In the genomic region with DNA sequence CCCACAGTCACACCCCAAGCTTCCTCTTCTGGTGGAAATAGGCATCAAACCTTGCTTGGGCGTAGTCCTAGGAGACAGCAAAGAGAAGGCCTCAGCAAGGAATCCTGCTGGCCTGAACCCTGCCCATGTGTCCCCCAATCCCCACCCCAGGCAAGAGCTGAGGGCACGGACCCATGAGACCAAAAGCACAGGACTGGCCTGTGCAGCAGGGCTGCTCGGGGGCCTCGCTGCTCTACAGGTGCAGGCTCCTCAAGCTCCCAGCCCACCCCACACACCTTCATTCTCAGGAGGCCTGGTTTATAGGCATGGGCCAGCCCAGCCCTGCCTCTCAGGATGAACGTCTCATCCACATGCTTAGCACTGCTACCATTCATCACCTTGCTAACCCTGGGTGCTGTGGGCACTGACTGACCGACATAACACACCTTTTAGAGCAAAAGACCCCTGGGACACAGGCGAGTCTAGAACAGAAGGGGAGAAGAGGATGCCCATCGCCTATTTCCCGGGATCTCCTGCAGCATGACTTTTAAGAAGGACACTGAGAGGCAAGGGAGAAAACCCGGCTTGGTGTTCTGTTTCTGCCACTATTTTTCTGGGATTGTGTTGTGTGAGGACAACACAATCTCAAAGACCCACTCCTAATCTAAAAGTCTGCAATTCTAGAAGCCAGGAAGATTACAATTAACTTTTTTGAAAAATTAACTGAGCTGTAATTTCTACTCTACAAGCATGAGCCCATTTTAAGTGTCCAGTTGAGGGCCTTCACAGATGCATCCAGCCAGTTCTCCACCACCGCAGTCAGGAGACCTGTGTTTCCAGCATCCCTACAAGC, we compare ENCODE assay signal across 20 cellular contexts. TPM values are rescaled to one million over a fixed set of nuclear protein-coding genes. Genes with fewer than 3 reads are reported as not detected.
DNase-seq lines count a peak whose midpoint lies in the region; ATAC-seq and TF ChIP-seq lines count a peak whose summit lies in the region.
"Had no signal": no experiment of that assay in that cellular context is flagged by ENCODE, and none has a peak within 500 bp of the region (broad histone marks: within the 10 kb centered on the region; RNA-seq: fewer than 3 reads in every experiment).

No MANE protein-coding gene starts in this region.

- H3K4me3 ChIP-seq in CD8-positive, alpha-beta T cell (ENCODE audit: low read depth, low read length), result no peak overlapping the region
- H3K4me3 ChIP-seq in naive thymus-derived CD4-positive, alpha-beta T cell (ENCODE audit: low read length), result no peak overlapping the region
- H3K4me3 ChIP-seq: BLaER1 treated with 17β-estradiol and CSF1 and Interleukin-3, amounts not matched to agents 10 nM and 100 nM; esophagus squamous epithelium; lower lobe of right lung; prostate gland; tibial artery had no signal

- H3K36me3 ChIP-seq in CD8-positive, alpha-beta T cell (ENCODE audit: insufficient read depth, low read length), result peaks cover 12% of the 10 kb centered on the region
- H3K36me3 ChIP-seq in naive thymus-derived CD4-positive, alpha-beta T cell (ENCODE audit: control insufficient read depth in 2 of 3, insufficient read depth in 3 of 3, low read length in 3 of 3), result peaks cover 0 to 42% (median 13%) of the 10 kb centered on the region in 3 experiments

- no peaks in the 10 kb centered on the region for H3K9me3 Mint-ChIP-seq in CD8-positive, alpha-beta T cell
- H3K9me3 Mint-ChIP-seq in WTC11, result no peaks in the 10 kb centered on the region
- no peaks in the 10 kb centered on the region for H3K9me3 Mint-ChIP-seq in naive thymus-derived CD4-positive, alpha-beta T cell
- H3K9me3 Mint-ChIP-seq: activated B cell treated with CpG ODN at 0.5 μM for 24 hours, naive B cell, T-cell had no signal

- no peaks in the 10 kb centered on the region for H3K4me1 Mint-ChIP-seq in CD8-positive, alpha-beta T cell (ENCODE audit: low read depth)
- peaks cover 6% of the 10 kb centered on the region for H3K4me1 Mint-ChIP-seq in WTC11
- peaks cover 0 to 4% (median 0%) of the 10 kb centered on the region in 7 donors for H3K4me1 Mint-ChIP-seq in naive thymus-derived CD4-positive, alpha-beta T cell
- H3K4me1 Mint-ChIP-seq: naive B cell, T-cell had no signal

- in situ Hi-C loops in GM13977 (cut with MboI; ENCODE audit: low pct_unique_long_range_greater_than_20kb, low sequenced_read_pairs, unreplicated experiment), result no loop called here

- DNase-seq in CD8-positive, alpha-beta T cell, result no peak
- DNase-seq in GM13977 (ENCODE audit: low spot score), result peak; percentile 18
- DNase-seq in WTC11 (ENCODE audit: low spot score), result no peak
- DNase-seq in naive thymus-derived CD4-positive, alpha-beta T cell, result no peak
- DNase-seq in NCI-H2196 treated with DMSO at 0.1 percent for 48 hours (lab: John Stamatoyannopoulos, UW; ENCODE audit: unreplicated experiment), result no peak
- DNase-seq: activated B cell treated with CpG ODN at 0.5 μM for 24 hours, brain microvascular endothelial cell, DMS153, esophagus squamous epithelium, lower lobe of right lung, naive B cell, NCI-H187, small intestine, T-cell, tibial artery had no signal

- H3K4me1 ChIP-seq in CD8-positive, alpha-beta T cell (ENCODE audit: insufficient read depth, low read length), result no peaks in the 10 kb centered on the region
- no peaks in the 10 kb centered on the region for H3K4me1 ChIP-seq in naive thymus-derived CD4-positive, alpha-beta T cell (ENCODE audit: control insufficient read depth in 2 of 2, insufficient read depth in 2 of 2, low read length in 2 of 2)
- H3K4me1 ChIP-seq: esophagus squamous epithelium, lower lobe of right lung, prostate gland, tibial artery had no signal

- intact Hi-C loops in CD8-positive, alpha-beta T cell (cut with DNase I, micrococcal nuclease), result no loop called here
- intact Hi-C loops in naive thymus-derived CD4-positive, alpha-beta T cell (cut with micrococcal nuclease), result no loop called here

- TF ChIP-seq CTCF in CD8-positive, alpha-beta T cell (IDR thresholded peaks at IDR 0.05), result no peak
- no peak for TF ChIP-seq CTCF in GM13977 (IDR thresholded peaks at IDR 0.05; ENCODE audit: extremely low read depth, insufficient read depth, missing control alignments)
- TF ChIP-seq CTCF in WTC11 (IDR thresholded peaks at IDR 0.05), result no peak

- no peak overlapping the region for H3K27ac ChIP-seq in CD8-positive, alpha-beta T cell (ENCODE audit: low read depth, low read length)
- no peak overlapping the region for H3K27ac ChIP-seq in naive thymus-derived CD4-positive, alpha-beta T cell (ENCODE audit: low read depth, low read length)
- H3K27ac ChIP-seq: brain microvascular endothelial cell, esophagus squamous epithelium, lower lobe of right lung, prostate gland, tibial artery had no signal

- POLR2A ChIA-PET in CD8-positive, alpha-beta T cell (lab: Charles Lee), result no interaction called here
- POLR2A ChIA-PET in WTC11 (lab: Charles Lee), result no interaction called here
- POLR2A ChIA-PET in naive thymus-derived CD4-positive, alpha-beta T cell (lab: Charles Lee), result no interaction called here

- H3K27ac Mint-ChIP-seq in CD8-positive, alpha-beta T cell, result peak overlapping the region; percentile 30
- H3K27ac Mint-ChIP-seq in WTC11, result peak overlapping the region; percentile 66; the same call in 1 of the 2 replicates
- peak overlapping the region in 6 of 9 donors; percentile 19 to 73 (median 50) for H3K27ac Mint-ChIP-seq in naive thymus-derived CD4-positive, alpha-beta T cell

- CTCF ChIA-PET in CD8-positive, alpha-beta T cell (lab: Charles Lee), result no interaction called here
- CTCF ChIA-PET in WTC11 (lab: Charles Lee), result interaction anchor here (0.8 kb wide), 1 partner anchor 13 kb away, joined by 3 read pairs; no protein-coding TSS in a partner anchor
- CTCF ChIA-PET in naive thymus-derived CD4-positive, alpha-beta T cell (lab: Charles Lee), result no interaction called here

- H3K9me3 ChIP-seq in CD8-positive, alpha-beta T cell (ENCODE audit: low read length), result no peaks in the 10 kb centered on the region
- H3K9me3 ChIP-seq in naive thymus-derived CD4-positive, alpha-beta T cell (ENCODE audit: control insufficient read depth in 2 of 3, low read length in 3 of 3), result no peaks in the 10 kb centered on the region
- H3K9me3 ChIP-seq: BLaER1 treated with 17β-estradiol and CSF1 and Interleukin-3, amounts not matched to agents 10 nM and 100 nM; esophagus squamous epithelium; lower lobe of right lung; prostate gland; tibial artery had no signal

- no peaks in the 10 kb centered on the region for H3K27me3 Mint-ChIP-seq in CD8-positive, alpha-beta T cell (ENCODE audit: low read depth)
- no peaks in the 10 kb centered on the region for H3K27me3 Mint-ChIP-seq in WTC11 (ENCODE audit: low read depth)
- H3K27me3 Mint-ChIP-seq in naive thymus-derived CD4-positive, alpha-beta T cell, result no peaks in the 10 kb centered on the region
- H3K27me3 Mint-ChIP-seq: activated B cell treated with CpG ODN at 0.5 μM for 24 hours, naive B cell, T-cell had no signal

- peaks cover 24% of the 10 kb centered on the region for H3K36me3 Mint-ChIP-seq in CD8-positive, alpha-beta T cell
- H3K36me3 Mint-ChIP-seq in WTC11, result peaks cover 25% of the 10 kb centered on the region
- peaks cover 0 to 4% (median 0%) of the 10 kb centered on the region in 5 donors for H3K36me3 Mint-ChIP-seq in naive thymus-derived CD4-positive, alpha-beta T cell

- no peak for ATAC-seq in CD8-positive, alpha-beta T cell
- no peak for ATAC-seq in WTC11
- no peak for ATAC-seq in naive thymus-derived CD4-positive, alpha-beta T cell
- no peak for ATAC-seq in GM18519 (IDR thresholded peaks at IDR 0.05; ENCODE audit: low FRiP score, unreplicated experiment)
- no peak for ATAC-seq in GM19023 (IDR thresholded peaks at IDR 0.05; ENCODE audit: unreplicated experiment)
- ATAC-seq: lower lobe of right lung, Right ventricle myocardium inferior had no signal

- H3K27me3 ChIP-seq in CD8-positive, alpha-beta T cell (ENCODE audit: insufficient read depth, low read length), result no peaks in the 10 kb centered on the region
- H3K27me3 ChIP-seq in naive thymus-derived CD4-positive, alpha-beta T cell (ENCODE audit: control insufficient read depth in 2 of 2, insufficient read depth in 2 of 2, low read length in 2 of 2), result no peaks in the 10 kb centered on the region
- H3K27me3 ChIP-seq: BLaER1 treated with 17β-estradiol and CSF1 and Interleukin-3, amounts not matched to agents 10 nM and 100 nM; brain microvascular endothelial cell; esophagus squamous epithelium; tibial artery had no signal

- H3K4me3 Mint-ChIP-seq in CD8-positive, alpha-beta T cell, result no peak overlapping the region
- H3K4me3 Mint-ChIP-seq in WTC11, result no peak overlapping the region
- H3K4me3 Mint-ChIP-seq in naive thymus-derived CD4-positive, alpha-beta T cell, result no peak overlapping the region
- H3K4me3 Mint-ChIP-seq: activated B cell treated with CpG ODN at 0.5 μM for 24 hours, T-cell had no signal

TF ChIP-seq in WTC11, 78 proteins besides CTCF, POLR2A, EP300 and RAD21:
- TF ChIP-seq NR2C2 (CRISPR knock-in tag; IDR thresholded peaks at IDR 0.05), result no peak
- TF ChIP-seq GABPB1 (CRISPR knock-in tag; IDR thresholded peaks at IDR 0.05), result no peak
- no peak for TF ChIP-seq ZNF317 (CRISPR knock-in tag; IDR thresholded peaks at IDR 0.05; ENCODE audit: borderline replicate concordance, low read depth)

RNA-seq across cellular contexts. Expression of a gene that starts 15.4 kb away (rescaled TPM):
- total RNA-seq in CD8-positive, alpha-beta T cell, result 100 to 1,000 TPM; 153 to 154 TPM
- 50.7 to 51.7 TPM (median 51.1 TPM) in 3 replicates for total RNA-seq in WTC11 (2021)
- 100 to 1,000 TPM; 164 to 381 (median 194) TPM for total RNA-seq in naive thymus-derived CD4-positive, alpha-beta T cell
- 10 to 100 TPM; 27.3 to 39.0 TPM for polyA plus RNA-seq in naive thymus-derived CD4-positive, alpha-beta T cell

RNA-seq across cellular contexts. Expression of a gene that starts 23.7 kb away (rescaled TPM):
- 10 to 100 TPM; 59.4 to 63.2 TPM for total RNA-seq in CD8-positive, alpha-beta T cell
- 221 to 247 TPM (median 240 TPM) in 3 replicates for total RNA-seq in WTC11 (2021)
- total RNA-seq in naive thymus-derived CD4-positive, alpha-beta T cell, result 100 to 1,000 TPM in 1 of 5 experiments, 10 to 100 TPM in 4; 67.1 to 126 (median 80.1) TPM
- polyA plus RNA-seq in naive thymus-derived CD4-positive, alpha-beta T cell, result 100 to 1,000 TPM; 172 to 197 TPM

RNA-seq across cellular contexts. Expression of a gene that starts 44.1 kb away (rescaled TPM):
- total RNA-seq in CD8-positive, alpha-beta T cell, result not detected
- 0.30 to 0.53 TPM (median 0.46 TPM) in 3 replicates for total RNA-seq in WTC11 (2021)
- 10 to 100 TPM in 1 of 5 experiments, 1 to 10 TPM in 1, under 1 TPM in 2, not detected in 1; 0.57 to 29.5 (median 1.9) TPM for total RNA-seq in naive thymus-derived CD4-positive, alpha-beta T cell
- under 1 TPM in 1 of 2 donors, not detected in 1; 0.05 TPM for polyA plus RNA-seq in naive thymus-derived CD4-positive, alpha-beta T cell

RNA-seq across cellular contexts. Expression of a gene that starts 50.3 kb away (rescaled TPM):
- total RNA-seq in CD8-positive, alpha-beta T cell, result 10 to 100 TPM; 14.4 to 15.6 TPM
- 27.7 to 29.7 TPM (median 27.9 TPM) in 3 replicates for total RNA-seq in WTC11 (2021)
- 10 to 100 TPM; 10.1 to 76.3 (median 21.1) TPM for total RNA-seq in naive thymus-derived CD4-positive, alpha-beta T cell
- 10 to 100 TPM in 1 of 2 donors, 1 to 10 TPM in 1; 4.3 to 12.7 TPM for polyA plus RNA-seq in naive thymus-derived CD4-positive, alpha-beta T cell
